10 cellular contexts compared by ENCODE assay signal in the genomic region with DNA sequence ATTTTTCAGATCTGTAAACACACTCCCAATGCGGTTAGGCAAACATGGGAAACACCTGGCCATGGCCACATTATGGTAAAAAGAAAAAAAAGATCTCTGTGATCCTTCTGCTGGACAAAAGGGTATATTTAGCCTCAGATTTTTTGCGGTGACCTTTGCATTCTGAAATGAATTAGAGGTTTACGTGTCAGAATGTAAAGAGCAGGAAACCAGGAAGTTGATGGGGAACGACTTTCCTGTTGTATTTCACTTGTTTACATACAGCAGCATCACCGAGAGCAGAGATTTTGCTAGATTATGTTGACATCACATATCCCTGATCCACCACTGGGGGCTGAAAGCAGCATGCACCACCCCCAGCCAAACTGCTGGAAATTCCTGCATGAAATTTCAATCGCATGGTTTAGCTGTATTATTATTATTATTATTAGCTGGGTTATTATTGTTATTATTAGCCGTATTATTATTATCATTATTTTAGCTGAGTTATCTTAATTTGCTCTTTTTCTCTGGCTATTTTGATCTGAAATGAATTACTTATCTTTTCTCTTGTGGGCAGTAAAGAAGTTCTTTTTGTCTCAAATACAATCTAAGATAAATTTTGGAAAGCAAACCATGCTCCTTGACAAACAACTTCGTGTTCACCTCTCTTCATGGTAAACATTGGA.
DNase-seq lines count a peak whose midpoint lies in the region; TF ChIP-seq lines count a peak whose summit lies in the region.
"Had no signal": no experiment of that assay in that cellular context is flagged by ENCODE, and none has a peak within 500 bp of the region (broad histone marks: within the 10 kb centered on the region; RNA-seq: fewer than 3 reads in every experiment).

No MANE protein-coding gene starts in this region.

- H3K27ac Mint-ChIP-seq in activated naive CD4-positive, alpha-beta T cell treated with anti-CD3 and anti-CD28 coated beads, Interleukin-2, amount 10 ng/mL, durations not matched to agents 7 days and 5 days: no peak overlapping the region
- H3K27ac Mint-ChIP-seq: stimulated activated naive B cell treated with anti-CD40 and anti-IgM and Interleukin-4, amounts not matched to agents 10 μg/mL and 1 μg/mL and 100 μg/mL, for 72 hours had no signal

- TF ChIP-seq POLR2A in ovary (IDR thresholded peaks at IDR 0.05): no peak

- H3K36me3 ChIP-seq in BE2C: no peaks in the 10 kb centered on the region
- H3K36me3 ChIP-seq in HEK293 (ENCODE audit: control insufficient read depth in 2 of 2, insufficient read depth in 1 of 2, low read length in 2 of 2): no peaks in the 10 kb centered on the region
- H3K36me3 ChIP-seq in ovary: no peaks in the 10 kb centered on the region

- no peaks in the 10 kb centered on the region for H3K9me3 ChIP-seq in BE2C
- H3K9me3 ChIP-seq in HEK293 (ENCODE audit: control insufficient read depth, insufficient read depth, low read depth, low read length): no peaks in the 10 kb centered on the region
- H3K9me3 ChIP-seq in ovary: no peaks in the 10 kb centered on the region

- no peak overlapping the region for H3K27ac ChIP-seq in HEK293 (ENCODE audit: extremely low read depth, low read depth, low read length)
- no peak overlapping the region for H3K27ac ChIP-seq in ovary

- no peak for TF ChIP-seq EP300 in ovary (IDR thresholded peaks at IDR 0.05)

- no peaks in the 10 kb centered on the region for H3K4me1 ChIP-seq in BE2C
- peaks cover 18% of the 10 kb centered on the region for H3K4me1 ChIP-seq in HEK293 (ENCODE audit: control insufficient read depth, insufficient read depth, low read length)
- H3K4me1 ChIP-seq in ovary (ENCODE audit: insufficient read depth): no peaks in the 10 kb centered on the region

- H3K4me3 ChIP-seq in BE2C (ENCODE audit: low read depth, low read length) (no peak overlapping the region), HEK293 (ENCODE audit: low read depth, low read length) (no peak overlapping the region), ovary (no peak overlapping the region)

- no peaks in the 10 kb centered on the region for H3K9me3 Mint-ChIP-seq in activated naive CD4-positive, alpha-beta T cell treated with anti-CD3 and anti-CD28 coated beads, Interleukin-2, amount 10 ng/mL, durations not matched to agents 7 days and 5 days
- H3K9me3 Mint-ChIP-seq: stimulated activated naive B cell treated with anti-CD40 and anti-IgM and Interleukin-4, amounts not matched to agents 10 μg/mL and 1 μg/mL and 100 μg/mL, for 72 hours had no signal

- intact Hi-C loops in ovary (cut with DNase I): no loop called here

- no peaks in the 10 kb centered on the region for H3K27me3 Mint-ChIP-seq in activated naive CD4-positive, alpha-beta T cell treated with anti-CD3 and anti-CD28 coated beads, Interleukin-2, amount 10 ng/mL, durations not matched to agents 7 days and 5 days

- DNase-seq in BE2C: no peak
- DNase-seq in RPMI7951 (ENCODE audit: low read depth): peak; percentile 53
- DNase-seq in hepatic stellate cell (ENCODE audit: low spot score): peak; percentile 22
- no peak for DNase-seq in NCI-H526 treated with DMSO at 0.1 percent for 48 hours (lab: John Stamatoyannopoulos, UW)
- no peak for DNase-seq in ovary
- no peak for DNase-seq in DMS79 (lab: John Stamatoyannopoulos, UW)
- DNase-seq in activated naive CD4-positive, alpha-beta T cell treated with anti-CD3 and anti-CD28 coated beads, Interleukin-2, amount 10 ng/mL, durations not matched to agents 7 days and 5 days: no peak
- DNase-seq: cortex of kidney; stimulated activated naive B cell treated with anti-CD40 and anti-IgM and Interleukin-4, amounts not matched to agents 10 μg/mL and 1 μg/mL and 100 μg/mL, for 72 hours had no signal

- no peak overlapping the region for H3K4me3 Mint-ChIP-seq in activated naive CD4-positive, alpha-beta T cell treated with anti-CD3 and anti-CD28 coated beads, Interleukin-2, amount 10 ng/mL, durations not matched to agents 7 days and 5 days
- H3K4me3 Mint-ChIP-seq: stimulated activated naive B cell treated with anti-CD40 and anti-IgM and Interleukin-4, amounts not matched to agents 10 μg/mL and 1 μg/mL and 100 μg/mL, for 72 hours had no signal

- H3K27me3 ChIP-seq in BE2C (no peaks in the 10 kb centered on the region; the same call in 1 of the 2 replicates), ovary (no peaks in the 10 kb centered on the region)

- CTCF ChIA-PET in HEK293 (lab: Yijun Ruan, JAX): interaction anchor here (0.5 to 0.6 kb wide), 2 partner anchors 1010 to 1075 kb away, joined by 3 to 4 read pairs; no protein-coding TSS in a partner anchor
- CTCF ChIA-PET in activated naive CD4-positive, alpha-beta T cell treated with anti-CD3 and anti-CD28 coated beads, Interleukin-2, amount 10 ng/mL, durations not matched to agents 7 days and 5 days (lab: Charles Lee): no interaction called here

- POLR2A ChIA-PET in HEK293 (lab: Yijun Ruan, JAX): no interaction called here

- WGBS in ovary, 3 donors: 37 to 51% (median 48%) methylated on average over 8 of the region's 8 CpGs

- 0 out of 2 replicates have a peak, but pooled peaks have one; percentile 21 for TF ChIP-seq CTCF in BE2C (IDR thresholded peaks at IDR 0.05; ENCODE audit: low read depth, low read length)
- TF ChIP-seq CTCF in HEK293 (tag by site-specific recombination; IDR thresholded peaks at IDR 0.05): 0 out of 2 replicates have a peak, but pooled peaks have one; percentile 25
- TF ChIP-seq CTCF in ovary (IDR thresholded peaks at IDR 0.05): no peak

- H3K4me1 Mint-ChIP-seq in activated naive CD4-positive, alpha-beta T cell treated with anti-CD3 and anti-CD28 coated beads, Interleukin-2, amount 10 ng/mL, durations not matched to agents 7 days and 5 days: no peaks in the 10 kb centered on the region
- H3K4me1 Mint-ChIP-seq: stimulated activated naive B cell treated with anti-CD40 and anti-IgM and Interleukin-4, amounts not matched to agents 10 μg/mL and 1 μg/mL and 100 μg/mL, for 72 hours had no signal

- H3K36me3 Mint-ChIP-seq in activated naive CD4-positive, alpha-beta T cell treated with anti-CD3 and anti-CD28 coated beads, Interleukin-2, amount 10 ng/mL, durations not matched to agents 7 days and 5 days: no peaks in the 10 kb centered on the region
- H3K36me3 Mint-ChIP-seq: stimulated activated naive B cell treated with anti-CD40 and anti-IgM and Interleukin-4, amounts not matched to agents 10 μg/mL and 1 μg/mL and 100 μg/mL, for 72 hours had no signal

TF ChIP-seq in HEK293, 187 proteins besides CTCF, POLR2A, EP300 and RAD21:
- TF ChIP-seq FEZF1 (tag by site-specific recombination; IDR thresholded peaks at IDR 0.05) (no peak), ZBTB17 (tag by site-specific recombination; IDR thresholded peaks at IDR 0.05) (peak; percentile 51; the same call in 1 of the 2 replicates), ZNF548 (tag by site-specific recombination; IDR thresholded peaks at IDR 0.05) (no peak), ZNF433 (tag by site-specific recombination; IDR thresholded peaks at IDR 0.05; ENCODE audit: low read depth) (no peak), ZNF350 (tag by site-specific recombination; IDR thresholded peaks at IDR 0.05) (no peak), ZNF292 (tag by site-specific recombination; IDR thresholded peaks at IDR 0.05; ENCODE audit: borderline replicate concordance, low read depth) (no peak), REPIN1 (tag by site-specific recombination; IDR thresholded peaks at IDR 0.05; ENCODE audit: low read depth) (peak; percentile 95; the same call in 1 of the 2 replicates), ZNF175 (tag by site-specific recombination; IDR thresholded peaks at IDR 0.05) (no peak)
- TF ChIP-seq, protein P1, sequence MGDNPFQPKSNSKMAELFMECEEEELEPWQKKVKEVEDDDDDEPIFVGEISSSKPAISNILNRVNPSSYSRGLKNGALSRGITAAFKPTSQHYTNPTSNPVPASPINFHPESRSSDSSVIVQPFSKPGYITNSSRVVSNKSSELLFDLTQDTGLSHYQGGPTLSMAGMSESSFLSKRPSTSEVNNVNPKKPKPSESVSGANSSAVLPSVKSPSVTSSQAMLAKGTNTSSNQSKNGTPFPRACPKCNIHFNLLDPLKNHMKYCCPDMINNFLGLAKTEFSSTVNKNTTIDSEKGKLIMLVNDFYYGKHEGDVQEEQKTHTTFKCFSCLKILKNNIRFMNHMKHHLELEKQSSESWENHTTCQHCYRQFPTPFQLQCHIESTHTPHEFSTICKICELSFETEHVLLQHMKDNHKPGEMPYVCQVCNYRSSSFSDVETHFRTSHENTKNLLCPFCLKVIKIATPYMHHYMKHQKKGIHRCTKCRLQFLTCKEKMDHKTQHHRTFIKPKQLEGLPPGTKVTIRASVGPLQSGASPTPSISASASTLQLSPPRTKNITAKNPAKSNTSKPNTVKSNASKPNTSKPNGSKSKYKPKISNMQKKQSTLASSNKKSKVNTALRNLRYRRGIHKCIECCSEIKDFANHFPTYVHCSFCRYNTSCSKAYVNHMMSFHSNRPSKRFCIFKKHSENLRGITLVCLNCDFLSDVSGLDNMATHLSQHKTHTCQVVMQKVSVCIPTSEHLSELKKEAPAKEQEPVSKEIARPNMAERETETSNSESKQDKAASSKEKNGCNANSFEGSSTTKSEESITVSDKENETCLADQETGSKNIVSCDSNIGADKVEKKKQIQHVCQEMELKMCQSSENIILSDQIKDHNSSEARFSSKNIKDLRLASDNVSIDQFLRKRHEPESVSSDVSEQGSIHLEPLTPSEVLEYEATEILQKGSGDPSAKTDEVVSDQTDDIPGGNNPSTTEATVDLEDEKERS (tag by site-specific recombination; IDR thresholded peaks at IDR 0.05): no peak
- TF ChIP-seq, protein P2, sequence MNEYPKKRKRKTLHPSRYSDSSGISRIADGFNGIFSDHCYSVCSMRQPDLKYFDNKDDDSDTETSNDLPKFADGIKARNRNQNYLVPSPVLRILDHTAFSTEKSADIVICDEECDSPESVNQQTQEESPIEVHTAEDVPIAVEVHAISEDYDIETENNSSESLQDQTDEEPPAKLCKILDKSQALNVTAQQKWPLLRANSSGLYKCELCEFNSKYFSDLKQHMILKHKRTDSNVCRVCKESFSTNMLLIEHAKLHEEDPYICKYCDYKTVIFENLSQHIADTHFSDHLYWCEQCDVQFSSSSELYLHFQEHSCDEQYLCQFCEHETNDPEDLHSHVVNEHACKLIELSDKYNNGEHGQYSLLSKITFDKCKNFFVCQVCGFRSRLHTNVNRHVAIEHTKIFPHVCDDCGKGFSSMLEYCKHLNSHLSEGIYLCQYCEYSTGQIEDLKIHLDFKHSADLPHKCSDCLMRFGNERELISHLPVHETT (tag by site-specific recombination; IDR thresholded peaks at IDR 0.05): no peak
- TF ChIP-seq, protein P3, sequence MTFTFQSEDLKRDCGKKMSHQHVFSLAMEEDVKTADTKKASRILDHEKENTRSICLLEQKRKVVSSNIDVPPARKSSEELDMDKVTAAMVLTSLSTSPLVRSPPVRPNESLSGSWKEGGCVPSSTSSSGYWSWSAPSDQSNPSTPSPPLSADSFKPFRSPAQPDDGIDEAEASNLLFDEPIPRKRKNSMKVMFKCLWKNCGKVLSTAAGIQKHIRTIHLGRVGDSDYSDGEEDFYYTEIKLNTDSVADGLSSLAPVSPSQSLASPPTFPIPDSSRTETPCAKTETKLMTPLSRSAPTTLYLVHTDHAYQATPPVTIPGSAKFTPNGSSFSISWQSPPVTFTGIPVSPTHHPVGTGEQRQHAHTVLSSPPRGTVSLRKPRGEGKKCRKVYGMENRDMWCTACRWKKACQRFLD (tag by site-specific recombination; IDR thresholded peaks at IDR 0.05): no peak

Comparison
In these comparisons a context has a peak if more than half of its experiments do, and no peak if none do; other contexts are left out.
1. DNase-seq: peak in RPMI7951 (single experiment) and hepatic stellate cell (single experiment); none in BE2C (single experiment), NCI-H526 treated with DMSO at 0.1 percent for 48 hours (single experiment), ovary (0 of 5), DMS79 (single experiment) and activated naive CD4-positive, alpha-beta T cell treated with anti-CD3 and anti-CD28 coated beads, Interleukin-2, amount 10 ng/mL, durations not matched to agents 7 days and 5 days (single experiment).
2. CTCF ChIP-seq: peak in BE2C (single experiment) and HEK293 (single experiment); none in ovary (0 of 3).